In the genomic region with DNA sequence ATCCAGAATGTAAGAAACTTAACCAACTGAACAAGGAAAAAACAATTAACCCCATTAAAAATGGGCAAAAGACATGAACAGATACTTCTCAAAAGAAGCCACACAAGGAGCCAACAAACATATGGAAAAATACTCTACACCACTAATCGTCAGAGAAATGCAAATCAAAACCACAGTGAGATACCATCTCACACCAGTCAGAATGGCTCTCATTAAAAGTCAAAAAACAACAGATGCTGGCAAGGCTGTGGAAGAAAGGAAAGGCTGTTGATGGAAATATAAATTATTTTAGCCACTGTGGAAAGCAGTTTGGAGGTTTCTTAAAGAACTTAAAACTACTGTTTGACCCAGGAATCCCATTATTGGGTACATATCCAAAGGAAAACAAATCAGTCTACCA, we compare ENCODE assay signal across 20 cellular contexts.
A peak's percentile ranks its signal among the peaks of the same experiment; 100 is the strongest.
DNase-seq lines count a peak whose midpoint lies in the region; ATAC-seq lines count a peak whose summit lies in the region.
"Had no signal": no experiment of that assay in that cellular context is flagged by ENCODE, and none has a peak within 500 bp of the region (broad histone marks: within the 10 kb centered on the region; RNA-seq: fewer than 3 reads in every experiment).

No MANE protein-coding gene starts in this region.

- DNase-seq in NCI-H2171 treated with DMSO at 0.1 percent for 48 hours (lab: John Stamatoyannopoulos, UW): peak; percentile 12
- DNase-seq in NCI-H2171 (lab: John Stamatoyannopoulos, UW): no peak
- DNase-seq in EH (ENCODE audit: low read depth): peak; percentile 42
- DNase-seq in NCI-H526 treated with DMSO at 0.1 percent for 48 hours (lab: John Stamatoyannopoulos, UW): peak; percentile 93
- peak; percentile 27 for DNase-seq in astrocyte of the hippocampus (ENCODE audit: low read depth, low spot score)
- DNase-seq in DMS53 (lab: John Stamatoyannopoulos, UW): no peak
- DNase-seq in cerebellar cortex (ENCODE audit: low spot score): no peak
- DNase-seq: BE2C; C1 segment of cervical spinal cord; CD4-positive, CD25-positive, alpha-beta regulatory T cell; CD8-positive, alpha-beta memory T cell; COR-L47; DMS153; DMS79 treated with DMSO at 0.1 percent for 48 hours; EL; GM23248 had no signal

- ATAC-seq in GM19395 (IDR thresholded peaks at IDR 0.05; ENCODE audit: unreplicated experiment): no peak
- ATAC-seq: A549, GM12878, HepG2 had no signal

Comparison
In these comparisons a context has a peak if more than half of its experiments do, and no peak if none do; other contexts are left out.
1. DNase-seq: peak in NCI-H2171 treated with DMSO at 0.1 percent for 48 hours (single experiment), EH (single experiment), NCI-H526 treated with DMSO at 0.1 percent for 48 hours (single experiment) and astrocyte of the hippocampus (single experiment); none in NCI-H2171 (single experiment), DMS53 (single experiment) and cerebellar cortex (single experiment).